15 cellular contexts compared by ENCODE assay signal in the genomic region with DNA sequence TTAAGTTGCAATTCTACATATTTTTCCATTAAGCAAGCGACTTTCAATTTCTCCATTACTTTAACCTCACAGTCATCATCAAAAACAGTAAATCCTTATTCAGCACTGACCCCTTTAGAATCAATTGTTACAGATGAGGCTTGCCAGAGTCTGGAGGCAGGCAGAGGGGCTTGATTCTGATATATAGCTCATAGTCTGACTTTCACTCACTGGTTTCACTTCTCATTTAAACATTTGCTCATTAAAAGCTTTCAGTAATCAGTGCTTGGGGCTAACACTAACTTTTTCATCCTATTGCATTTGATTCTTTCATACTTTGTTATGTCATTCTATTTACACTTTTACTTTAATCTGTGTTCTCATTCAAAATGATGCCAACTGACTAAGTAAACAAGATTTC.
DNase-seq lines count a peak whose midpoint lies in the region; ATAC-seq and TF ChIP-seq lines count a peak whose summit lies in the region.
"Had no signal": no experiment of that assay in that cellular context is flagged by ENCODE, and none has a peak within 500 bp of the region (broad histone marks: within the 10 kb centered on the region; RNA-seq: fewer than 3 reads in every experiment).

No MANE protein-coding gene starts in this region.

- intact Hi-C loops in sciatic nerve (cut with DNase I), result no loop called here

- no peak for TF ChIP-seq CTCF in GM06990 (IDR thresholded peaks at IDR 0.05; ENCODE audit: insufficient read depth, low read length, poor library complexity, severe bottlenecking)

- peak; percentile 1 for DNase-seq in GM06990 (ENCODE audit: extremely low read depth, insufficient read length)
- DNase-seq in MV-4-11 (lab: John Stamatoyannopoulos, UW), result peak; percentile 1
- no peak for DNase-seq in cerebellar cortex (ENCODE audit: low spot score)
- DNase-seq in HK-2 (ENCODE audit: unreplicated experiment), result no peak
- DNase-seq in sciatic nerve (ENCODE audit: low spot score), result no peak
- DNase-seq: C1 segment of cervical spinal cord; Calu3; CD4-positive, alpha-beta T cell; DMS 273 treated with DMSO at 0.1 percent for 48 hours; DMS79; GOT3; HCEC 1CT; HFFc6 had no signal

- no peaks in the 10 kb centered on the region for H3K36me3 ChIP-seq in GM06990 (ENCODE audit: control insufficient read depth, insufficient read depth, low read length)

- no peaks in the 10 kb centered on the region for H3K27me3 ChIP-seq in GM06990 (replicated peaks; ENCODE audit: control insufficient read depth, insufficient read depth, low read length)

- peak; percentile 55 for ATAC-seq in GM18502 (IDR thresholded peaks at IDR 0.05; ENCODE audit: poor library complexity, unreplicated experiment)
- ATAC-seq in HG03103 (IDR thresholded peaks at IDR 0.05; ENCODE audit: low read depth, unreplicated experiment), result peak; percentile 56
- ATAC-seq in sciatic nerve, result no peak

- H3K4me3 ChIP-seq in GM06990 (replicated peaks; ENCODE audit: low read depth, low read length), result no peak overlapping the region

Comparison
In these comparisons a context has a peak if more than half of its experiments do, and no peak if none do; other contexts are left out.
1. DNase-seq: peak in GM06990 (single experiment) and MV-4-11 (single experiment); none in cerebellar cortex (single experiment), HK-2 (single experiment) and sciatic nerve (single experiment).